9 cellular contexts compared by ENCODE assay signal in genomic region chr11:35247428-35247827, GRCh38.
A peak's percentile ranks its signal among the peaks of the same experiment; 100 is the strongest.
DNase-seq lines count a peak whose midpoint lies in the region; ATAC-seq lines count a peak whose summit lies in the region.
"Had no signal": no experiment of that assay in that cellular context is flagged by ENCODE, and none has a peak within 500 bp of the region (broad histone marks: within the 10 kb centered on the region; RNA-seq: fewer than 3 reads in every experiment).

No MANE protein-coding gene starts in this region.

- peak; percentile 90 for ATAC-seq in stimulated activated naive CD8-positive, alpha-beta T cell treated with anti-CD3 and anti-CD28 coated beads, Interleukin-15, amount 100 ng/mL, for 72 hours

- peak overlapping the region; percentile 64 to 79 for H3K27ac Mint-ChIP-seq in stimulated activated naive CD8-positive, alpha-beta T cell treated with anti-CD3 and anti-CD28 coated beads, Interleukin-15, amount 100 ng/mL, for 72 hours

- DNase-seq in activated CD4-positive, alpha-beta T cell treated with anti-CD3 and anti-CD28 coated beads for 48 hours: peak; percentile 38
- DNase-seq in activated effector memory CD4-positive, alpha-beta T cell treated with Interleukin-2 at 50 U/mL for 16 hours: peak; percentile 61
- DNase-seq in mucosa of gallbladder (ENCODE audit: low spot score) (peak; percentile 33), NCI-H82 treated with DMSO at 0.1 percent for 48 hours (lab: John Stamatoyannopoulos, UW; ENCODE audit: unreplicated experiment) (no peak), NOMO-1 (lab: John Stamatoyannopoulos, UW; ENCODE audit: unreplicated experiment in 2 of 2) (no peak), superior temporal gyrus (ENCODE audit: extremely low spot score) (no peak)
- DNase-seq in stimulated activated naive CD8-positive, alpha-beta T cell treated with anti-CD3 and anti-CD28 coated beads, Interleukin-15, amount 100 ng/mL, for 72 hours: peak; percentile 25 to 71
- DNase-seq: NCI-H1930, pancreas had no signal

- peak overlapping the region; percentile 24 to 35 for H3K4me3 Mint-ChIP-seq in stimulated activated naive CD8-positive, alpha-beta T cell treated with anti-CD3 and anti-CD28 coated beads, Interleukin-15, amount 100 ng/mL, for 72 hours

- H3K27me3 Mint-ChIP-seq in stimulated activated naive CD8-positive, alpha-beta T cell treated with anti-CD3 and anti-CD28 coated beads, Interleukin-15, amount 100 ng/mL, for 72 hours: no peaks in the 10 kb centered on the region

- peaks cover 8 to 14% of the 10 kb centered on the region in 2 donors for H3K9me3 Mint-ChIP-seq in stimulated activated naive CD8-positive, alpha-beta T cell treated with anti-CD3 and anti-CD28 coated beads, Interleukin-15, amount 100 ng/mL, for 72 hours

- H3K4me1 Mint-ChIP-seq in stimulated activated naive CD8-positive, alpha-beta T cell treated with anti-CD3 and anti-CD28 coated beads, Interleukin-15, amount 100 ng/mL, for 72 hours: peaks cover 51% of the 10 kb centered on the region

Comparison
In these comparisons a context has a peak if more than half of its experiments do, and no peak if none do; other contexts are left out.
1. DNase-seq: peak in activated CD4-positive, alpha-beta T cell treated with anti-CD3 and anti-CD28 coated beads for 48 hours (single experiment), activated effector memory CD4-positive, alpha-beta T cell treated with Interleukin-2 at 50 U/mL for 16 hours (single experiment), mucosa of gallbladder (single experiment) and stimulated activated naive CD8-positive, alpha-beta T cell treated with anti-CD3 and anti-CD28 coated beads, Interleukin-15, amount 100 ng/mL, for 72 hours (2 of 2); none in NCI-H82 treated with DMSO at 0.1 percent for 48 hours (single experiment), NOMO-1 (0 of 2) and superior temporal gyrus (single experiment).